ENCODE assay signal across 15 cellular contexts in the genomic region with DNA sequence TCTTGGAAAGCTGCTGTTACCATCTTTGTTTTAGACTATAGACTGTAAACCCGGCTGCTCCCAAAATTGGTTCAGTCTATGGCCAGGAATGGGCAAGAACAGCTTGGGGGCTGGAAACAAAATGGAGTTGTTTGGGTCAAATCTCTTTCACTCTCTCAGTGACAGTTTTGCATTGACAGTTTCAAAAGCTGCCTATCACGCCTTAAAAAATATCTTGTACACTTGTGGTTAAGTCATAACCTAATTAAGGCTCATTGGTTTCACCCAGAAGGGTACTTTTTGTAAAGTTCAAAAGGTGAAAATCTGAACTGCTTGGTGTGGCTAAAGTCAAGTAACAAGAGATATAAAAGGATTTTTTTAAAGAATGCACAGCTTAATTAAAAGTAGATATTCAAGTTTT.
DNase-seq lines count a peak whose midpoint lies in the region; ATAC-seq and TF ChIP-seq lines count a peak whose summit lies in the region.
"Had no signal": no experiment of that assay in that cellular context is flagged by ENCODE, and none has a peak within 500 bp of the region (broad histone marks: within the 10 kb centered on the region; RNA-seq: fewer than 3 reads in every experiment).

No MANE protein-coding gene starts in this region.

- TF ChIP-seq POLR2A in adrenal gland (IDR thresholded peaks at IDR 0.05) = no peak

- no peak for DNase-seq in LoVo (ENCODE audit: low spot score)
- DNase-seq in NCI-H510A (lab: John Stamatoyannopoulos, UW) = no peak
- no peak for DNase-seq in adrenal gland
- DNase-seq: activated T-cell treated with anti-CD3 and anti-CD28 coated beads, Interleukin-2, amount 50 U/mL, for 4 hours; amygdala; dermis blood vessel endothelial cell; mammary epithelial cell; spleen; testis had no signal

- TF ChIP-seq CTCF in KMS-11 (conservative IDR thresholded peaks at IDR 0.05; ENCODE audit: low read depth, low read length) = no peak
- no peak for TF ChIP-seq CTCF in adrenal gland (IDR thresholded peaks at IDR 0.05)

- no peaks in the 10 kb centered on the region for H3K27me3 ChIP-seq in KMS-11 (ENCODE audit: insufficient read depth, low read depth)
- H3K27me3 ChIP-seq in adrenal gland = no peaks in the 10 kb centered on the region
- H3K27me3 ChIP-seq: spleen, testis had no signal

- H3K36me3 ChIP-seq in KMS-11 (ENCODE audit: insufficient read depth) = no peaks in the 10 kb centered on the region
- no peaks in the 10 kb centered on the region for H3K36me3 ChIP-seq in adrenal gland (replicated peaks in 1 of 2)
- H3K36me3 ChIP-seq: spleen had no signal

- H3K9ac ChIP-seq in KMS-11 = no peak overlapping the region; the same call in 1 of the 2 replicates

- no peak overlapping the region for H3K27ac Mint-ChIP-seq in activated T-helper 17 cell treated with anti-CD3 and anti-CD28 coated beads, Interleukin-2, amount 50 U/mL, for 72 hours
- H3K27ac Mint-ChIP-seq: CD14-positive monocyte had no signal

- H3K4me1 ChIP-seq in KMS-11 (ENCODE audit: low read depth, poor library complexity, severe bottlenecking) (peaks cover 28% of the 10 kb centered on the region), adrenal gland (replicated peaks in 1 of 2) (no peaks in the 10 kb centered on the region)
- H3K4me1 ChIP-seq: spleen, testis had no signal

- ATAC-seq in GM18870 (IDR thresholded peaks at IDR 0.05; ENCODE audit: unreplicated experiment) (peak; percentile 97), GM21576 (IDR thresholded peaks at IDR 0.05; ENCODE audit: unreplicated experiment) (peak; percentile 75), HG03060 (IDR thresholded peaks at IDR 0.05; ENCODE audit: low read depth, unreplicated experiment) (peak; percentile 89)
- ATAC-seq in activated T-helper 17 cell treated with anti-CD3 and anti-CD28 coated beads, Interleukin-2, amount 50 U/mL, for 72 hours (replicated peaks) = no peak
- ATAC-seq: activated T-cell treated with anti-CD3 and anti-CD28 coated beads, Interleukin-2, amount 50 U/mL, for 4 hours had no signal

- no peaks in the 10 kb centered on the region for H4K20me1 ChIP-seq in KMS-11 (ENCODE audit: insufficient read depth)

- intact Hi-C loops in adrenal gland (cut with DNase I) = no loop called here

- H3K4me1 Mint-ChIP-seq in activated T-helper 17 cell treated with anti-CD3 and anti-CD28 coated beads, Interleukin-2, amount 50 U/mL, for 72 hours = no peaks in the 10 kb centered on the region

- H3K27ac ChIP-seq in KMS-11 = no peak overlapping the region
- no peak overlapping the region for H3K27ac ChIP-seq in adrenal gland
- H3K27ac ChIP-seq: spleen, testis had no signal

- no peaks in the 10 kb centered on the region for H3K9me3 ChIP-seq in adrenal gland (replicated peaks in 1 of 3)
- H3K9me3 ChIP-seq: testis had no signal

- H3K36me3 Mint-ChIP-seq in activated T-helper 17 cell treated with anti-CD3 and anti-CD28 coated beads, Interleukin-2, amount 50 U/mL, for 72 hours (ENCODE audit: low read depth) = no peaks in the 10 kb centered on the region

- H2AFZ ChIP-seq in KMS-11 (ENCODE audit: low read depth) = peak overlapping the region; percentile 49; the same call in 1 of the 2 replicates

- no peaks in the 10 kb centered on the region for H3K27me3 Mint-ChIP-seq in activated T-helper 17 cell treated with anti-CD3 and anti-CD28 coated beads, Interleukin-2, amount 50 U/mL, for 72 hours

- peak overlapping the region; percentile 82 for H3K4me2 ChIP-seq in KMS-11

- H3K4me3 ChIP-seq in KMS-11 (IDR thresholded peaks at IDR 0.05; ENCODE audit: insufficient read depth, low read depth, low read length) = no peak overlapping the region
- H3K4me3 ChIP-seq in adrenal gland = no peak overlapping the region
- H3K4me3 ChIP-seq: spleen, testis had no signal

- no peak overlapping the region for H3K4me3 Mint-ChIP-seq in activated T-helper 17 cell treated with anti-CD3 and anti-CD28 coated beads, Interleukin-2, amount 50 U/mL, for 72 hours
- H3K4me3 Mint-ChIP-seq: activated T-cell treated with anti-CD3 and anti-CD28 coated beads, Interleukin-2, amount 50 U/mL, for 4 hours; CD14-positive monocyte had no signal

- H3K9me3 Mint-ChIP-seq in activated T-helper 17 cell treated with anti-CD3 and anti-CD28 coated beads, Interleukin-2, amount 50 U/mL, for 72 hours = peaks cover 19% of the 10 kb centered on the region

- WGBS in adrenal gland, 4 donors = 76 to 90% (median 86%) methylated on average over 2 of the region's 2 CpGs

- no peaks in the 10 kb centered on the region for H3K79me2 ChIP-seq in KMS-11 (ENCODE audit: insufficient read depth, low read depth)
